23 cellular contexts compared by ENCODE assay signal in the genomic region with DNA sequence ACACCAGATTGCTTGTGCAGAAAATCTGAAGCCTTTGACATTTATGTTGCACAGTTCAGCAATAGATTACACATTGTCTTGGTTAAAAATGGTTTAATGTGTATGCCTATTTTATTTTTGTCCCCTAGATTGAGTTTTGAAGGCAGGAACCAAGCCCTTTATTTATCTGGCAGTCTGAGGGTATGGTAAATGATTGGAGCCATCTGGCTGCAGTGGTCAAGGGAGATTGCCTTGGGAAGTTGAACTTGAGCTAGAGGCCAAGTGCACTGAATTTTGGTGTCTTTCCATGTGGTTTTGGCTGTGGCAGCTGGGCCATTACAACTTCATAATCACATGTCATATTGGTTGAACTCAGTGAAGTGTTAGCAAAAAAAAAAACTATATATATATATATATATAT.
"Had no signal": no experiment of that assay in that cellular context is flagged by ENCODE, and none has a peak within 500 bp of the region (broad histone marks: within the 10 kb centered on the region; RNA-seq: fewer than 3 reads in every experiment).

No MANE protein-coding gene starts in this region.

- H3K27me3 ChIP-seq: brain microvascular endothelial cell, colonic mucosa, thyroid gland had no signal

- H3K4me1 Mint-ChIP-seq: activated naive CD4-positive, alpha-beta T cell treated with anti-CD3 and anti-CD28 coated beads, Interleukin-2, amount 10 ng/mL, durations not matched to agents 7 days and 5 days; activated naive CD8-positive, alpha-beta T cell treated with anti-CD3 and anti-CD28 coated beads, Interleukin-2, amount 50 U/mL, for 24 hours; central memory CD8-positive, alpha-beta T cell had no signal

- H3K9me3 ChIP-seq: colonic mucosa, thyroid gland had no signal

- H3K4me1 ChIP-seq: colonic mucosa, thyroid gland had no signal

- H3K36me3 ChIP-seq: brain microvascular endothelial cell, colonic mucosa, thyroid gland had no signal

- H3K36me3 Mint-ChIP-seq: activated naive CD4-positive, alpha-beta T cell treated with anti-CD3 and anti-CD28 coated beads, Interleukin-2, amount 10 ng/mL, durations not matched to agents 7 days and 5 days; mesothelial cell of epicardium had no signal

- H3K9me3 Mint-ChIP-seq: activated naive CD4-positive, alpha-beta T cell treated with anti-CD3 and anti-CD28 coated beads, Interleukin-2, amount 10 ng/mL, durations not matched to agents 7 days and 5 days; activated naive CD8-positive, alpha-beta T cell treated with anti-CD3 and anti-CD28 coated beads, Interleukin-2, amount 50 U/mL, for 24 hours; activated T-cell treated with anti-CD3 and anti-CD28 coated beads, Interleukin-2, amount 50 U/mL, for 4 hours; central memory CD8-positive, alpha-beta T cell; endodermal cell; mesothelial cell of epicardium; nephron progenitor cell; T-helper 1 cell treated with Interleukin-12 subunit alpha and Interleukin-12 subunit beta and Interleukin-4 antibody, amounts not matched to agents 30 μg/mL and 1 μg/mL, for 36 hours had no signal

- H3K4me3 Mint-ChIP-seq: activated naive CD4-positive, alpha-beta T cell treated with anti-CD3 and anti-CD28 coated beads, Interleukin-2, amount 10 ng/mL, durations not matched to agents 7 days and 5 days; activated naive CD8-positive, alpha-beta T cell treated with anti-CD3 and anti-CD28 coated beads, Interleukin-2, amount 50 U/mL, for 24 hours; activated T-cell treated with anti-CD3 and anti-CD28 coated beads, Interleukin-2, amount 50 U/mL, for 4 hours; central memory CD8-positive, alpha-beta T cell; endodermal cell; mesothelial cell of epicardium; nephron progenitor cell; T-helper 1 cell treated with Interleukin-12 subunit alpha and Interleukin-12 subunit beta and Interleukin-4 antibody, amounts not matched to agents 30 μg/mL and 1 μg/mL, for 36 hours had no signal

- DNase-seq: activated CD4-positive, alpha-beta T cell treated with anti-CD3 and anti-CD28 coated beads, Interleukin-2, amount 50 U/mL, for 1 hour; activated CD4-positive, CD25-positive, alpha-beta regulatory T cell treated with anti-CD3 and anti-CD28 coated beads, Interleukin-2, amount 50 U/mL, for 72 hours; activated CD8-positive, alpha-beta memory T cell treated with anti-CD3 and anti-CD28 coated beads, Interleukin-2, amount 50 U/mL, for 4 hours; activated naive CD4-positive, alpha-beta T cell treated with anti-CD3 and anti-CD28 coated beads, Interleukin-2, amount 10 ng/mL, durations not matched to agents 7 days and 5 days; activated naive CD8-positive, alpha-beta T cell treated with anti-CD3 and anti-CD28 coated beads, Interleukin-2, amount 50 U/mL, for 24 hours; activated T-cell treated with anti-CD3 and anti-CD28 coated beads, Interleukin-2, amount 50 U/mL, for 4 hours; aorta; brain microvascular endothelial cell; colonic mucosa; endodermal cell; left colon; nucleus accumbens; posterior cingulate gyrus; retina; stimulated activated CD4-positive, alpha-beta T cell treated with anti-CD3 and anti-CD28 coated beads, Interleukin-2, amount 100 ng/mL, for 24 hours; stimulated activated naive CD4-positive, alpha-beta T cell treated with Interleukin-2 at 50 U/mL for 16 hours; thyroid gland had no signal

- H3K27ac ChIP-seq: brain microvascular endothelial cell, colonic mucosa, epithelial cell of prostate, thyroid gland, VCaP had no signal

- H3K27ac Mint-ChIP-seq: activated naive CD4-positive, alpha-beta T cell treated with anti-CD3 and anti-CD28 coated beads, Interleukin-2, amount 10 ng/mL, durations not matched to agents 7 days and 5 days; activated naive CD8-positive, alpha-beta T cell treated with anti-CD3 and anti-CD28 coated beads, Interleukin-2, amount 50 U/mL, for 24 hours; endodermal cell; mesothelial cell of epicardium; nephron progenitor cell; T-helper 1 cell treated with Interleukin-12 subunit alpha and Interleukin-12 subunit beta and Interleukin-4 antibody, amounts not matched to agents 30 μg/mL and 1 μg/mL, for 36 hours had no signal

- ATAC-seq: activated naive CD8-positive, alpha-beta T cell treated with anti-CD3 and anti-CD28 coated beads, Interleukin-2, amount 50 U/mL, for 24 hours; activated T-cell treated with anti-CD3 and anti-CD28 coated beads, Interleukin-2, amount 50 U/mL, for 4 hours; left colon had no signal

- H3K4me3 ChIP-seq: colonic mucosa, thyroid gland had no signal
